27 cellular contexts compared by ENCODE assay signal in the genomic region with DNA sequence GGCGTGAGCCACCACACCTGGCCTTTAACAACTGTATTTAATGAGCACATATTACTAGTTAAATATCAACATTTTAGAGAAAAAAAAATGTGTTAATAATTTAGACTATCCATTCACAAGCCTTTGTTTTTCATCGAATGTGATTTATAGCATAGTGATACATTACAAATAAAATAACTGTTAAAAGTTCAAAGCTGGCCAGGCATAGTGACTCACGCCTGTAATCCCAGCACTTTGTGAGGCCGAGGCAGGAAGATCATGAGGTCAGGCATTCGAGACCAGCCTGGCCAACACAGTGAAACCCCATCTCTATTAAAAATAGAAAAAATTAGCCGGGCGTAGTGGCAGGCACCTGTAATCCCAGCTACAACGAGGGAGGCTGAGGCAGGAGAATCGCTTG.
"Had no signal": no experiment of that assay in that cellular context is flagged by ENCODE, and none has a peak within 500 bp of the region (broad histone marks: within the 10 kb centered on the region; RNA-seq: fewer than 3 reads in every experiment).

No MANE protein-coding gene starts in this region.

- H3K9me3 ChIP-seq: colonic mucosa, lower lobe of right lung, psoas muscle, suprapubic skin had no signal

- H3K27ac Mint-ChIP-seq: activated CD4-positive, alpha-beta memory T cell treated with anti-CD3 and anti-CD28 coated beads, Interleukin-2, amount 10 ng/mL, durations not matched to agents 7 days and 5 days; activated CD4-positive, alpha-beta T cell treated with anti-CD3 and anti-CD28 coated beads, Interleukin-2, amount 10 ng/mL, durations not matched to agents 7 days and 5 days; activated naive CD4-positive, alpha-beta T cell treated with anti-CD3 and anti-CD28 coated beads, Interleukin-2, amount 10 ng/mL, durations not matched to agents 7 days and 5 days; activated naive CD8-positive, alpha-beta T cell treated with anti-CD3 and anti-CD28 coated beads, Interleukin-2, amount 10 ng/mL, durations not matched to agents 7 days and 5 days; activated T-cell treated with anti-CD3 and anti-CD28 coated beads, Interleukin-2, amount 50 U/mL, for 24 hours; effector memory CD8-positive, alpha-beta T cell; naive thymus-derived CD8-positive, alpha-beta T cell; stimulated activated naive B cell treated with anti-CD40 and anti-IgM and Interleukin-4, amounts not matched to agents 10 μg/mL and 1 μg/mL and 100 μg/mL, for 72 hours had no signal

- H3K36me3 Mint-ChIP-seq: activated naive CD4-positive, alpha-beta T cell treated with anti-CD3 and anti-CD28 coated beads, Interleukin-2, amount 10 ng/mL, durations not matched to agents 7 days and 5 days; activated naive CD8-positive, alpha-beta T cell treated with anti-CD3 and anti-CD28 coated beads, Interleukin-2, amount 10 ng/mL, durations not matched to agents 7 days and 5 days; stimulated activated naive B cell treated with anti-CD40 and anti-IgM and Interleukin-4, amounts not matched to agents 10 μg/mL and 1 μg/mL and 100 μg/mL, for 72 hours had no signal

- H3K9me3 Mint-ChIP-seq: activated CD4-positive, alpha-beta memory T cell treated with anti-CD3 and anti-CD28 coated beads, Interleukin-2, amount 10 ng/mL, durations not matched to agents 7 days and 5 days; activated T-cell treated with anti-CD3 and anti-CD28 coated beads, Interleukin-2, amount 50 U/mL, for 24 hours had no signal

- H3K4me3 Mint-ChIP-seq: activated CD4-positive, alpha-beta memory T cell treated with anti-CD3 and anti-CD28 coated beads, Interleukin-2, amount 10 ng/mL, durations not matched to agents 7 days and 5 days; activated CD4-positive, alpha-beta T cell treated with anti-CD3 and anti-CD28 coated beads, Interleukin-2, amount 10 ng/mL, durations not matched to agents 7 days and 5 days; activated naive CD4-positive, alpha-beta T cell treated with anti-CD3 and anti-CD28 coated beads, Interleukin-2, amount 10 ng/mL, durations not matched to agents 7 days and 5 days; activated naive CD8-positive, alpha-beta T cell treated with anti-CD3 and anti-CD28 coated beads, Interleukin-2, amount 10 ng/mL, durations not matched to agents 7 days and 5 days; activated T-cell treated with anti-CD3 and anti-CD28 coated beads, Interleukin-2, amount 50 U/mL, for 24 hours; effector memory CD8-positive, alpha-beta T cell; naive thymus-derived CD8-positive, alpha-beta T cell; neural crest cell; stimulated activated naive B cell treated with anti-CD40 and anti-IgM and Interleukin-4, amounts not matched to agents 10 μg/mL and 1 μg/mL and 100 μg/mL, for 72 hours had no signal

- H3K4me3 ChIP-seq: colonic mucosa, heart right ventricle, lower lobe of right lung, psoas muscle, smooth muscle cell, suprapubic skin, tibial nerve had no signal

- H3K4me1 Mint-ChIP-seq: activated CD4-positive, alpha-beta T cell treated with anti-CD3 and anti-CD28 coated beads, Interleukin-2, amount 10 ng/mL, durations not matched to agents 7 days and 5 days; activated naive CD4-positive, alpha-beta T cell treated with anti-CD3 and anti-CD28 coated beads, Interleukin-2, amount 10 ng/mL, durations not matched to agents 7 days and 5 days; activated naive CD8-positive, alpha-beta T cell treated with anti-CD3 and anti-CD28 coated beads, Interleukin-2, amount 10 ng/mL, durations not matched to agents 7 days and 5 days; neural crest cell; stimulated activated naive B cell treated with anti-CD40 and anti-IgM and Interleukin-4, amounts not matched to agents 10 μg/mL and 1 μg/mL and 100 μg/mL, for 72 hours had no signal

- H2AFZ ChIP-seq: parathyroid adenoma had no signal

- H3K4me1 ChIP-seq: colonic mucosa, lower lobe of right lung, parathyroid adenoma, psoas muscle, suprapubic skin, tibial nerve had no signal

- DNase-seq: activated CD4-positive, alpha-beta memory T cell treated with anti-CD3 and anti-CD28 coated beads, Interleukin-2, amount 10 ng/mL, durations not matched to agents 7 days and 5 days; activated CD4-positive, alpha-beta T cell treated with anti-CD3 and anti-CD28 coated beads, Interleukin-2, amount 10 ng/mL, durations not matched to agents 7 days and 5 days; activated CD4-positive, CD25-positive, alpha-beta regulatory T cell treated with anti-CD3 and anti-CD28 coated beads, Interleukin-2, amount 50 U/mL, for 72 hours; activated CD8-positive, alpha-beta memory T cell treated with anti-CD3 and anti-CD28 coated beads, Interleukin-2, amount 50 U/mL, for 48 hours; activated gamma-delta T cell; activated naive CD4-positive, alpha-beta T cell treated with anti-CD3 and anti-CD28 coated beads, Interleukin-2, amount 10 ng/mL, durations not matched to agents 7 days and 5 days; activated naive CD8-positive, alpha-beta T cell treated with anti-CD3 and anti-CD28 coated beads, Interleukin-2, amount 10 ng/mL, durations not matched to agents 7 days and 5 days; activated T-cell treated with anti-CD3 and anti-CD28 coated beads, Interleukin-2, amount 50 U/mL, for 24 hours; amygdala; colonic mucosa; effector memory CD8-positive, alpha-beta T cell; heart right ventricle; kidney glomerular epithelial cell; lower lobe of right lung; mesenchymal stem cell; naive thymus-derived CD8-positive, alpha-beta T cell; nucleus accumbens; psoas muscle; stimulated activated CD4-positive, alpha-beta T cell treated with anti-CD3 and anti-CD28 coated beads, Interleukin-15, amount 100 ng/mL, for 24 hours; stimulated activated CD4-positive, alpha-beta T cell treated with anti-CD3 and anti-CD28 coated beads, Interleukin-2, amount 100 ng/mL, for 24 hours; stimulated activated naive B cell treated with anti-CD40 and anti-IgM and Interleukin-4, amounts not matched to agents 10 μg/mL and 1 μg/mL and 100 μg/mL, for 72 hours; T-helper 9 cell had no signal

- H3K27me3 ChIP-seq: colonic mucosa, heart right ventricle, suprapubic skin, tibial nerve had no signal

- H3K4me2 ChIP-seq: smooth muscle cell had no signal

- H3K9ac ChIP-seq: parathyroid adenoma had no signal

- H3K27me3 Mint-ChIP-seq: activated CD4-positive, alpha-beta T cell treated with anti-CD3 and anti-CD28 coated beads, Interleukin-2, amount 10 ng/mL, durations not matched to agents 7 days and 5 days; activated naive CD4-positive, alpha-beta T cell treated with anti-CD3 and anti-CD28 coated beads, Interleukin-2, amount 10 ng/mL, durations not matched to agents 7 days and 5 days; activated naive CD8-positive, alpha-beta T cell treated with anti-CD3 and anti-CD28 coated beads, Interleukin-2, amount 10 ng/mL, durations not matched to agents 7 days and 5 days; activated T-cell treated with anti-CD3 and anti-CD28 coated beads, Interleukin-2, amount 50 U/mL, for 24 hours; effector memory CD8-positive, alpha-beta T cell had no signal

- H3K79me2 ChIP-seq: parathyroid adenoma had no signal

- H3K27ac ChIP-seq: colonic mucosa, heart right ventricle, lower lobe of right lung, parathyroid adenoma, psoas muscle, suprapubic skin, tibial nerve had no signal

- H3K36me3 ChIP-seq: colonic mucosa, heart right ventricle, lower lobe of right lung, suprapubic skin, tibial nerve had no signal
